Comparison of ENCODE assay signal across 10 cellular contexts in genomic region chr6:43733471-43734293, GRCh38. TPM values are rescaled to one million over a fixed set of nuclear protein-coding genes. Genes with fewer than 3 reads are reported as not detected.
DNase-seq lines count a peak whose midpoint lies in the region; ATAC-seq and TF ChIP-seq lines count a peak whose summit lies in the region.
"Had no signal": no experiment of that assay in that cellular context is flagged by ENCODE, and none has a peak within 500 bp of the region (broad histone marks: within the 10 kb centered on the region; RNA-seq: fewer than 3 reads in every experiment).

No MANE protein-coding gene starts in this region.

- H3K9ac ChIP-seq in endodermal cell (ENCODE audit: extremely low read depth, low read length, poor library complexity, severe bottlenecking): no peak overlapping the region

- H3K27ac ChIP-seq in WERI-Rb-1: peak overlapping the region; percentile 36
- H3K27ac ChIP-seq in endodermal cell (ENCODE audit: low read depth, low read length): no peak overlapping the region
- no peak overlapping the region for H3K27ac ChIP-seq in upper lobe of right lung
- no peak overlapping the region for H3K27ac ChIP-seq in substantia nigra (ENCODE audit: low read depth, low read length, poor library complexity, severe bottlenecking)

- peaks cover 23% of the 10 kb centered on the region for H3K4me1 Mint-ChIP-seq in endodermal cell

- H3K27me3 ChIP-seq in WERI-Rb-1 (ENCODE audit: insufficient read depth, low read depth, severe bottlenecking) (no peaks in the 10 kb centered on the region), endodermal cell (ENCODE audit: control insufficient read depth, insufficient read depth, low read length, poor library complexity, severe bottlenecking) (no peaks in the 10 kb centered on the region), upper lobe of right lung (no peaks in the 10 kb centered on the region)

- peaks cover 23% of the 10 kb centered on the region for H3K9me3 Mint-ChIP-seq in endodermal cell

- no peaks in the 10 kb centered on the region for H3K4me1 ChIP-seq in endodermal cell (ENCODE audit: control insufficient read depth, insufficient read depth, low read length)
- H3K4me1 ChIP-seq in upper lobe of right lung: no peaks in the 10 kb centered on the region

- H3K27me3 Mint-ChIP-seq in endodermal cell (ENCODE audit: insufficient read depth): no peaks in the 10 kb centered on the region

- no peak overlapping the region for H3K27ac Mint-ChIP-seq in endodermal cell

- H3K9me3 ChIP-seq in WERI-Rb-1 (ENCODE audit: severe bottlenecking) (peaks cover 12% of the 10 kb centered on the region), endodermal cell (ENCODE audit: control insufficient read depth, low read length) (peaks cover 17% of the 10 kb centered on the region), upper lobe of right lung (peaks cover 6% of the 10 kb centered on the region)

- no peaks in the 10 kb centered on the region for H3K36me3 Mint-ChIP-seq in endodermal cell (ENCODE audit: low read depth)

- 73 to 89% methylated on average over 5 to 10 of the region's 10 CpGs for WGBS in endodermal cell (ENCODE audit: insufficient coverage in 1 of 2, insufficient read length in 1 of 2), 2 experiments

- TF ChIP-seq CTCF in WERI-Rb-1 (IDR thresholded peaks at IDR 0.05; ENCODE audit: low read depth, low read length) (no peak), endodermal cell (conservative IDR thresholded peaks at IDR 0.05) (no peak), upper lobe of right lung (IDR thresholded peaks at IDR 0.05) (no peak)

- H3K4me3 Mint-ChIP-seq in endodermal cell: no peak overlapping the region

- H3K36me3 ChIP-seq in WERI-Rb-1 (no peaks in the 10 kb centered on the region), endodermal cell (ENCODE audit: control insufficient read depth, insufficient read depth, low read length) (no peaks in the 10 kb centered on the region), upper lobe of right lung (no peaks in the 10 kb centered on the region)

- no peak overlapping the region for H3K4me3 ChIP-seq in WERI-Rb-1 (ENCODE audit: low read depth, low read length)
- no peak overlapping the region for H3K4me3 ChIP-seq in endodermal cell (ENCODE audit: low read length)
- H3K4me3 ChIP-seq in upper lobe of right lung: no peak overlapping the region
- H3K4me3 ChIP-seq: skin epidermis had no signal

- peak; percentile 22 for DNase-seq in cardiac septum (ENCODE audit: low spot score)
- no peak for DNase-seq in left ventricle myocardium superior
- peak; percentile 76 for DNase-seq in WERI-Rb-1
- DNase-seq in endodermal cell: peak; percentile 40
- peak; percentile 49 for DNase-seq in upper lobe of right lung
- DNase-seq in H4 (ENCODE audit: low spot score): no peak
- DNase-seq in substantia nigra (lab: John Stamatoyannopoulos, UW): no peak
- DNase-seq in GOT3 (lab: John Stamatoyannopoulos, UW): no peak
- DNase-seq: NCI-H748 treated with DMSO at 0.1 percent for 48 hours had no signal

- no peak for ATAC-seq in left ventricle myocardium superior
- ATAC-seq in upper lobe of right lung: no peak

- intact Hi-C loops in cardiac septum (cut with DNase I) (no loop called here), left ventricle myocardium superior (cut with micrococcal nuclease) (no loop called here), upper lobe of right lung (cut with DNase I) (no loop called here)

RNA-seq across cellular contexts. Expression of gene VEGFA, which starts 36.3 kb away (rescaled TPM):
- total RNA-seq in cardiac septum (233 TPM), left ventricle myocardium superior (261 TPM), endodermal cell (100 to 1,000 TPM; 163 to 254 TPM), upper lobe of right lung (231 TPM)
- polyA plus RNA-seq in endodermal cell (2013, experiment 1 of 2): 129 TPM
- 99.2 TPM for polyA plus RNA-seq in endodermal cell (2013, experiment 2 of 2)
- 46.8 and 55.6 TPM in 2 replicates for total RNA-seq in H4 (2014; rRNA removed; shearing (Covaris generic))

RNA-seq across cellular contexts. Expression of gene MRPS18A, which starts 46.1 kb away (rescaled TPM):
- total RNA-seq in cardiac septum: 38.4 TPM
- total RNA-seq in left ventricle myocardium superior: 46.0 TPM
- 10 to 100 TPM; 53.6 to 58.8 TPM for total RNA-seq in endodermal cell
- 50.7 TPM for polyA plus RNA-seq in endodermal cell (2013, experiment 1 of 2)
- 50.8 TPM for polyA plus RNA-seq in endodermal cell (2013, experiment 2 of 2)
- 28.1 TPM for total RNA-seq in upper lobe of right lung
- total RNA-seq in H4 (2014; rRNA removed; shearing (Covaris generic)): 73.4 and 84.5 TPM in 2 replicates

Comparison
In these comparisons a context has a peak if more than half of its experiments do, and no peak if none do; other contexts are left out.
1. DNase-seq: peak in cardiac septum (single experiment), WERI-Rb-1 (single experiment), endodermal cell (single experiment) and upper lobe of right lung (single experiment); none in left ventricle myocardium superior (single experiment), H4 (single experiment), substantia nigra (0 of 49) and GOT3 (single experiment).